In the genomic region with DNA sequence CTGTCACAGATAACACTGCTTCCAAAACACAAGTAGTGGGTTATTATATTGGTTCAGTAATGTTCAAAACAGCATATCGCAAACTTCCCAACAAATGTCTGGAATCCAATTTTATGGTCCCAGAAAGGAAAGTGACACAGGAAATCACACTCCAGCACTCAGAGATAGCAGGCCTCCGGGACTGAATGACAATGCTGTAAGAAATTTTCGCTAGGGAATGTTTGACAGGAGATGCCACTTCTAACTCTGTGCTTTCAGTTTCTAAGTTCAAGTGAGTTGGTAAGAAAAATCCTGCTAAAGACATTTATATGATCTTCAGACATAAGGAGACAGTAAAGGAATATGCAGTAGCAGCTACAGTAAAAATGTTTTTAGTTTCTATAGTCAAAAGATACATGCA, we compare ENCODE assay signal across 19 cellular contexts.
DNase-seq lines count a peak whose midpoint lies in the region; ATAC-seq and TF ChIP-seq lines count a peak whose summit lies in the region.
"Had no signal": no experiment of that assay in that cellular context is flagged by ENCODE, and none has a peak within 500 bp of the region (broad histone marks: within the 10 kb centered on the region; RNA-seq: fewer than 3 reads in every experiment).

No MANE protein-coding gene starts in this region.

- H3K27me3 ChIP-seq in GM23248 (replicated peaks; ENCODE audit: insufficient read depth) (no peaks in the 10 kb centered on the region), left ventricle myocardium inferior (ENCODE audit: low read depth) (no peaks in the 10 kb centered on the region), osteoblast (ENCODE audit: insufficient read depth, low read length) (no peaks in the 10 kb centered on the region), spleen (replicated peaks in 1 of 7) (no peaks in the 10 kb centered on the region)
- H3K27me3 ChIP-seq: SJCRH30 had no signal

- intact Hi-C loops in left ventricle myocardium inferior (cut with micrococcal nuclease), result loop anchor here (1.0 kb wide), 1 partner anchor 95 kb away; no protein-coding TSS in a partner anchor
- intact Hi-C loops in spleen (cut with DNase I; ENCODE audit: low total_unique reads), result loop anchor here (5.0 kb wide), 1 partner anchor 95 kb away; a partner anchor contains a TSS

- H3F3A ChIP-seq in GM23248 (ENCODE audit: insufficient read depth), result no peaks in the 10 kb centered on the region

- in situ Hi-C loops in GM23248 (cut with MboI), result loop anchor here (5.0 kb wide), 1 partner anchor 100 kb away; no protein-coding TSS in a partner anchor

- peak overlapping the region; percentile 41 for H3K4me2 ChIP-seq in GM23248 (ENCODE audit: unreplicated experiment)
- peak overlapping the region; percentile 47 for H3K4me2 ChIP-seq in osteoblast (ENCODE audit: insufficient read depth, low read length)
- H3K4me2 ChIP-seq: PC-9 had no signal

- peak; percentile 3 for DNase-seq in GM23248
- DNase-seq in WTC11 (ENCODE audit: low spot score), result no peak
- DNase-seq in left ventricle myocardium inferior, result no peak
- no peak for DNase-seq in osteoblast (ENCODE audit: insufficient read length, low spot score, missing footprints)
- DNase-seq in hypothalamus (lab: John Stamatoyannopoulos, UW), result no peak
- no peak for DNase-seq in spleen
- DNase-seq: activated CD4-positive, alpha-beta T cell treated with anti-CD3 and anti-CD28 coated beads for 36 hours; activated naive CD4-positive, alpha-beta T cell treated with anti-CD3 and anti-CD28 coated beads for 36 hours; activated T-cell treated with anti-CD3 and anti-CD28 coated beads, Interleukin-2, amount 50 U/mL, for 48 hours; amygdala; COR-L47; DMS79 treated with DMSO at 0.1 percent for 48 hours; NCI-H1930; NCI-H2227 treated with DMSO at 0.1 percent for 48 hours; PC-9; SJCRH30; stimulated activated CD4-positive, alpha-beta T cell treated with anti-CD3 and anti-CD28 coated beads, Interleukin-1b, Interleukin-23, amount 100 ng/mL, for 48 hours had no signal

- H3K4me3 ChIP-seq in GM23248 (0 out of 2 replicates have a peak overlapping the region, but pooled peaks have one; percentile 9), left ventricle myocardium inferior (peak overlapping the region; percentile 7), osteoblast (ENCODE audit: insufficient read depth, low read length) (peak overlapping the region; percentile 16), spleen (no peak overlapping the region)
- H3K4me3 ChIP-seq: PC-9, SJCRH30 had no signal

- no peaks in the 10 kb centered on the region for H3K9me3 ChIP-seq in GM23248 (ENCODE audit: low read depth)
- H3K9me3 ChIP-seq in left ventricle myocardium inferior (replicated peaks), result no peaks in the 10 kb centered on the region
- H3K9me3 ChIP-seq in osteoblast (ENCODE audit: low read depth, low read length), result no peaks in the 10 kb centered on the region
- H3K9me3 ChIP-seq in spleen, result no peaks in the 10 kb centered on the region
- H3K9me3 ChIP-seq: SJCRH30 had no signal

- POLR2A ChIA-PET in WTC11 (lab: Charles Lee), result no interaction called here

- 50 to 61% methylated on average over 3 of the region's 3 CpGs for WGBS in GM23248 (ENCODE audit: low coverage in 1 of 2, low lambda C conversion rate in 2 of 2, missing lambda C conversion rate in 2 of 2), 2 experiments
- WGBS in spleen, 5 donors, result 49 to 63% (median 53%) methylated on average over 3 of the region's 3 CpGs

- H3K36me3 ChIP-seq in GM23248 (ENCODE audit: low read depth), result no peaks in the 10 kb centered on the region
- no peaks in the 10 kb centered on the region for H3K36me3 ChIP-seq in left ventricle myocardium inferior
- no peaks in the 10 kb centered on the region for H3K36me3 ChIP-seq in osteoblast (ENCODE audit: insufficient read depth, low read length)
- H3K36me3 ChIP-seq in spleen, result no peaks in the 10 kb centered on the region
- H3K36me3 ChIP-seq: SJCRH30 had no signal

- ATAC-seq in WTC11 (no peak), HG03159 (IDR thresholded peaks at IDR 0.05; ENCODE audit: unreplicated experiment) (no peak)
- ATAC-seq: activated CD4-positive, alpha-beta T cell treated with anti-CD3 and anti-CD28 coated beads for 36 hours; stimulated activated effector memory CD8-positive, alpha-beta T cell treated with anti-CD3 and anti-CD28 coated beads, Interleukin-12 subunit alpha, Interleukin-12 subunit beta, amount 100 ng/mL, for 72 hours had no signal

- H3K9me3 Mint-ChIP-seq in WTC11, result no peaks in the 10 kb centered on the region
- H3K9me3 Mint-ChIP-seq: activated naive CD4-positive, alpha-beta T cell treated with anti-CD3 and anti-CD28 coated beads for 36 hours; stimulated activated effector memory CD8-positive, alpha-beta T cell treated with anti-CD3 and anti-CD28 coated beads, Interleukin-12 subunit alpha, Interleukin-12 subunit beta, amount 100 ng/mL, for 72 hours had no signal

- H3K9me2 ChIP-seq in GM23248 (ENCODE audit: insufficient read depth), result no peaks in the 10 kb centered on the region

- H2AFZ ChIP-seq in GM23248 (peak overlapping the region; percentile 68), osteoblast (ENCODE audit: low read length) (peak overlapping the region; percentile 61)
- H2AFZ ChIP-seq: PC-9 had no signal

- H3K4me3 Mint-ChIP-seq in WTC11, result no peak overlapping the region
- H3K4me3 Mint-ChIP-seq: activated CD4-positive, alpha-beta T cell treated with anti-CD3 and anti-CD28 coated beads for 36 hours; activated naive CD4-positive, alpha-beta T cell treated with anti-CD3 and anti-CD28 coated beads for 36 hours; stimulated activated effector memory CD8-positive, alpha-beta T cell treated with anti-CD3 and anti-CD28 coated beads, Interleukin-12 subunit alpha, Interleukin-12 subunit beta, amount 100 ng/mL, for 72 hours had no signal

- no peaks in the 10 kb centered on the region for H3K27me3 Mint-ChIP-seq in WTC11 (ENCODE audit: low read depth)
- H3K27me3 Mint-ChIP-seq: activated CD4-positive, alpha-beta T cell treated with anti-CD3 and anti-CD28 coated beads for 36 hours had no signal

- H3K36me3 Mint-ChIP-seq in WTC11, result no peaks in the 10 kb centered on the region
- H3K36me3 Mint-ChIP-seq: stimulated activated effector memory CD8-positive, alpha-beta T cell treated with anti-CD3 and anti-CD28 coated beads, Interleukin-12 subunit alpha, Interleukin-12 subunit beta, amount 100 ng/mL, for 72 hours had no signal

- CTCF ChIA-PET in WTC11 (lab: Charles Lee), result interaction anchor here (2.3 kb wide), 1 partner anchor 21 kb away, joined by 16 read pairs; no protein-coding TSS in a partner anchor

- no peaks in the 10 kb centered on the region for H3K4me1 ChIP-seq in GM23248 (ENCODE audit: insufficient read depth)
- H3K4me1 ChIP-seq in left ventricle myocardium inferior, result peaks cover 40% of the 10 kb centered on the region
- H3K4me1 ChIP-seq in osteoblast (ENCODE audit: insufficient read depth, low read length), result peaks cover 17% of the 10 kb centered on the region
- peaks cover 0 to 24% (median 17%) of the 10 kb centered on the region in 6 donors for H3K4me1 ChIP-seq in spleen
- H3K4me1 ChIP-seq: SJCRH30 had no signal

- H3K27ac ChIP-seq in GM23248 (no peak overlapping the region), left ventricle myocardium inferior (replicated peaks) (peak overlapping the region; percentile 42), osteoblast (ENCODE audit: low read depth, low read length) (no peak overlapping the region), spleen (peak overlapping the region in 2 of 8 donors; percentile 3 to 38)
- H3K27ac ChIP-seq: PC-9, SJCRH30 had no signal

- peak overlapping the region; percentile 45; the same call in 1 of the 2 replicates for H3K27ac Mint-ChIP-seq in WTC11
- H3K27ac Mint-ChIP-seq: activated CD4-positive, alpha-beta T cell treated with anti-CD3 and anti-CD28 coated beads for 36 hours; activated naive CD4-positive, alpha-beta T cell treated with anti-CD3 and anti-CD28 coated beads for 36 hours; stimulated activated effector memory CD8-positive, alpha-beta T cell treated with anti-CD3 and anti-CD28 coated beads, Interleukin-12 subunit alpha, Interleukin-12 subunit beta, amount 100 ng/mL, for 72 hours had no signal

- no peak for TF ChIP-seq CTCF in WTC11 (IDR thresholded peaks at IDR 0.05)
- no peak for TF ChIP-seq CTCF in left ventricle myocardium inferior (IDR thresholded peaks at IDR 0.05; ENCODE audit: borderline replicate concordance)
- no peak for TF ChIP-seq CTCF in osteoblast (IDR thresholded peaks at IDR 0.05; ENCODE audit: extremely low read depth, low read depth, low read length)
- no peak for TF ChIP-seq CTCF in spleen (IDR thresholded peaks at IDR 0.05 in 8 of 11, conservative IDR thresholded peaks at IDR 0.05 in 3 of 11)

- H3K4me1 Mint-ChIP-seq in WTC11, result peaks cover 41% of the 10 kb centered on the region

- peak overlapping the region; percentile 5; the same call in 1 of the 2 replicates for H3K9ac ChIP-seq in GM23248

- H4K20me1 ChIP-seq in GM23248 (ENCODE audit: insufficient read depth) (no peaks in the 10 kb centered on the region), osteoblast (ENCODE audit: insufficient read depth, low read length) (no peaks in the 10 kb centered on the region)

- no peak for TF ChIP-seq POLR2A in spleen (IDR thresholded peaks at IDR 0.05)

- H3K79me2 ChIP-seq in GM23248 (ENCODE audit: insufficient read depth) (no peaks in the 10 kb centered on the region), osteoblast (ENCODE audit: insufficient read depth, low read length) (no peaks in the 10 kb centered on the region)

TF ChIP-seq in WTC11, 78 proteins besides CTCF, POLR2A, EP300 and RAD21 (continues in another document):
- no peak for TF ChIP-seq NFATC4 (CRISPR knock-in tag; IDR thresholded peaks at IDR 0.05)
- no peak for TF ChIP-seq TP53 (CRISPR knock-in tag; IDR thresholded peaks at IDR 0.05)
- no peak for TF ChIP-seq ZNF232 (CRISPR knock-in tag; IDR thresholded peaks at IDR 0.05)
- TF ChIP-seq NR1H2 (CRISPR knock-in tag; IDR thresholded peaks at IDR 0.05), result no peak
- TF ChIP-seq FOXK1 (CRISPR knock-in tag; IDR thresholded peaks at IDR 0.05), result no peak
- no peak for TF ChIP-seq KAT7 (CRISPR knock-in tag; IDR thresholded peaks at IDR 0.05; ENCODE audit: borderline replicate concordance)
- no peak for TF ChIP-seq ZNF423 (CRISPR knock-in tag; IDR thresholded peaks at IDR 0.05)
- TF ChIP-seq RELA (CRISPR knock-in tag; IDR thresholded peaks at IDR 0.05; ENCODE audit: borderline replicate concordance), result no peak

Comparison
In these comparisons a context has a peak if more than half of its experiments do, and no peak if none do; other contexts are left out.
1. H3K4me3 ChIP-seq: peak in GM23248 (single experiment), left ventricle myocardium inferior (single experiment) and osteoblast (single experiment); none in spleen (0 of 8).